ENCODE assay signal across 25 cellular contexts in genomic region chr6:10507298-10507697, GRCh38.
"Had no signal": no experiment of that assay in that cellular context is flagged by ENCODE, and none has a peak within 500 bp of the region (broad histone marks: within the 10 kb centered on the region; RNA-seq: fewer than 3 reads in every experiment).

No MANE protein-coding gene starts in this region.

- H3K9me3 ChIP-seq: MG63, SJSA1 had no signal

- DNase-seq: KBM-7, MG63, NCI-H1092, NCI-H1105 treated with DMSO at 0.1 percent for 48 hours, NCI-H1417 treated with DMSO at 0.1 percent for 48 hours, NCI-H146, NCI-H1694 treated with DMSO at 0.1 percent for 48 hours, NCI-H1930, NCI-H2081 treated with DMSO at 0.1 percent for 48 hours, NCI-H2171, NCI-H226, NCI-H446, NCI-H510A, NCI-H524 treated with DMSO at 0.1 percent for 48 hours, NCI-H69, NCI-H774, Right ventricle myocardium superior, RPMI8226, SIG-M5 had no signal

- FAIRE-seq: HTR-8/SVneo, RCC 7860 had no signal

- H3K9me3 Mint-ChIP-seq: IgD-negative memory B cell had no signal

- H3K27me3 ChIP-seq: MG63, SJSA1 had no signal

- H3K36me3 ChIP-seq: MG63, SJSA1 had no signal

- H3K27ac Mint-ChIP-seq: IgD-negative memory B cell had no signal

- H3K27ac ChIP-seq: HL-60, SJSA1, SK-N-MC had no signal

- H3K36me3 Mint-ChIP-seq: IgD-negative memory B cell had no signal

- H3K4me3 ChIP-seq: MG63, SJSA1, SK-N-MC had no signal

- H3K4me3 Mint-ChIP-seq: IgD-negative memory B cell had no signal
